ENCODE assay signal across 1 cellular context in the genomic region with DNA sequence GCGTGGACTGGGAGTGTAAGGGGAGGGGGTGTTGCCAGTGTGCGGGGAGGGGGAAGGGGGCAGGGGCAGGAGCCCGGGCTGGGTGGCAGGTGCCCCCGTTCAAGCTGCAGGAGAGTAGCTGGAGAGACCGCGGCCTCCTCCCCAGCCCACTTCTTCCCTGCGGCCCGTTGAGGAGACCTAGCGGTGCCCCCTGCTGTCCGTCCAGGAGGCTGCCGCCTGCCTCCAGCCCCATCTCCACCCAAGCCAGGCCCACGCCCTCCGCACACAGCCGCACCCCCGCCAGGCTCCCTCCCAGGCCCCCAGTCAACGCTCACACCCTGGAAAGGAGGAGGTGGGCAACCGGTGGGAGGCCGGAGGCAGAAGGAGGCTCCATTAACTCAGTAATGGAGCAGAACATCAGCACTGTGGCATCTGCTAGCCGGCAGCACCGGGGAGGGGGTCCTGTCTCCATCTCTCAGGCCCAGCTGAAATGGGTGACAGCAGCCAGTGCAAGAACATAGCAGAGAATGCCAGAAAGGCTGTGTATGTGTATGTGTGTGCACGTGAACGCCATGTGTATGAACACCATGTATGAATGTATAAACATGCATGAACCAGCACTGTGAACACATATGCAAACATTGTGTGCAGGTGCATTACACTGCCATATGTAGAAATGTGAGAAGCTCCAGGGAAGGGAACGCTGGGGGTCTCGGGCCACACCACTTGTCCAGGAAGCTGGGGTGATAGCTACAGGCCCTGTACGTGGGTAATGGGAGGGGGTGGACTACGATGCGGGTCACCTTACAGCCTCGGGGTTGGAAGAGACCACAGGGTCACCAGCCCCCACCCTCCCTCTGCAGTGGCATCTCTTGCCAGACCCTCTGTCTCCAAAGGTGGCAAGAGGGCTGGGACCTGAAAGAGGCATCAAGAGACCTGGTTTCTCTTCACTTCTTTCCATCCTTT.
TF ChIP-seq lines count a peak whose summit lies in the region.

No MANE protein-coding gene starts in this region.

TF ChIP-seq in K562, 482 proteins besides CTCF, POLR2A, EP300 and RAD21 (continued from another document):
- TF ChIP-seq, protein P1, sequence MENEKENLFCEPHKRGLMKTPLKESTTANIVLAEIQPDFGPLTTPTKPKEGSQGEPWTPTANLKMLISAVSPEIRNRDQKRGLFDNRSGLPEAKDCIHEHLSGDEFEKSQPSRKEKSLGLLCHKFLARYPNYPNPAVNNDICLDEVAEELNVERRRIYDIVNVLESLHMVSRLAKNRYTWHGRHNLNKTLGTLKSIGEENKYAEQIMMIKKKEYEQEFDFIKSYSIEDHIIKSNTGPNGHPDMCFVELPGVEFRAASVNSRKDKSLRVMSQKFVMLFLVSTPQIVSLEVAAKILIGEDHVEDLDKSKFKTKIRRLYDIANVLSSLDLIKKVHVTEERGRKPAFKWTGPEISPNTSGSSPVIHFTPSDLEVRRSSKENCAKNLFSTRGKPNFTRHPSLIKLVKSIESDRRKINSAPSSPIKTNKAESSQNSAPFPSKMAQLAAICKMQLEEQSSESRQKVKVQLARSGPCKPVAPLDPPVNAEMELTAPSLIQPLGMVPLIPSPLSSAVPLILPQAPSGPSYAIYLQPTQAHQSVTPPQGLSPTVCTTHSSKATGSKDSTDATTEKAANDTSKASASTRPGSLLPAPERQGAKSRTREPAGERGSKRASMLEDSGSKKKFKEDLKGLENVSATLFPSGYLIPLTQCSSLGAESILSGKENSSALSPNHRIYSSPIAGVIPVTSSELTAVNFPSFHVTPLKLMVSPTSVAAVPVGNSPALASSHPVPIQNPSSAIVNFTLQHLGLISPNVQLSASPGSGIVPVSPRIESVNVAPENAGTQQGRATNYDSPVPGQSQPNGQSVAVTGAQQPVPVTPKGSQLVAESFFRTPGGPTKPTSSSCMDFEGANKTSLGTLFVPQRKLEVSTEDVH (IDR thresholded peaks at IDR 0.05; ENCODE audit: low read depth, partially characterized antibody): no peak
